Comparison of ENCODE assay signal across 8 cellular contexts in genomic region chr1:234875953-234876814, GRCh38.
A peak's percentile ranks its signal among the peaks of the same experiment; 100 is the strongest.
DNase-seq lines count a peak whose midpoint lies in the region; ATAC-seq and TF ChIP-seq lines count a peak whose summit lies in the region.

No MANE protein-coding gene starts in this region.

- H3K27me3 ChIP-seq in breast epithelium (no peaks in the 10 kb centered on the region), neuronal stem cell (ENCODE audit: control insufficient read depth in 3 of 3, insufficient read depth in 3 of 3, low read depth in 1 of 3, low read length in 3 of 3) (no peaks in the 10 kb centered on the region)

- no CpG with 5 or more reads among the region's 15 CpGs for WGBS in neuronal stem cell (ENCODE audit: extremely low coverage in 2 of 2, insufficient read length in 2 of 2, insufficient replicate concordance in 1 of 2), 2 donors

- H3K36me3 ChIP-seq in breast epithelium (no peaks in the 10 kb centered on the region), neuronal stem cell (replicated peaks in 1 of 2; ENCODE audit: control insufficient read depth in 2 of 2, insufficient read depth in 2 of 2, low read length in 2 of 2) (no peaks in the 10 kb centered on the region)

- TF ChIP-seq CTCF in NB4 (IDR thresholded peaks at IDR 0.05; ENCODE audit: low read depth, low read length) (no peak), breast epithelium (IDR thresholded peaks at IDR 0.05) (no peak)

- intact Hi-C loops in breast epithelium (cut with DNase I; ENCODE audit: low total_unique reads): no loop called here

- H3K4ac ChIP-seq in neuronal stem cell (ENCODE audit: low read length): no peak overlapping the region

- no peak overlapping the region for H3K4me2 ChIP-seq in neuronal stem cell (ENCODE audit: insufficient read depth, low read length, poor library complexity, severe bottlenecking)

- peak overlapping the region; percentile 69 to 81 for H3K27ac ChIP-seq in breast epithelium
- H3K27ac ChIP-seq in neuronal stem cell (replicated peaks; ENCODE audit: low read length): no peak overlapping the region

- H4K91ac ChIP-seq in neuronal stem cell (ENCODE audit: low read depth, low read length, poor library complexity): no peak overlapping the region

- DNase-seq in COLO668 (lab: John Stamatoyannopoulos, UW; ENCODE audit: unreplicated experiment) (peak; percentile 23), NB4 (ENCODE audit: low read depth) (peak; percentile 97), breast epithelium (ENCODE audit: low spot score in 2 of 2) (no peak), neuronal stem cell (ENCODE audit: low spot score) (no peak), GOT3 (lab: John Stamatoyannopoulos, UW) (no peak), cerebellar cortex (ENCODE audit: low spot score) (no peak)

- H3K79me1 ChIP-seq in neuronal stem cell (ENCODE audit: low read depth, low read length): no peaks in the 10 kb centered on the region

- H2BK5ac ChIP-seq in neuronal stem cell (ENCODE audit: low read length): no peak overlapping the region

- TF ChIP-seq POLR2A in NB4 (IDR thresholded peaks at IDR 0.05; ENCODE audit: extremely low read depth, insufficient read length) (no peak), breast epithelium (IDR thresholded peaks at IDR 0.05) (no peak)

- peak overlapping the region; percentile 84 for H2BK120ac ChIP-seq in neuronal stem cell (ENCODE audit: low read depth, low read length)

- H3K9me3 ChIP-seq in breast epithelium: no peaks in the 10 kb centered on the region
- H3K9me3 ChIP-seq in neuronal stem cell (replicated peaks in 1 of 2; ENCODE audit: control insufficient read depth in 2 of 2, insufficient read depth in 1 of 2, low read depth in 1 of 2, low read length in 2 of 2): no peaks in the 10 kb centered on the region

- H4K8ac ChIP-seq in neuronal stem cell (ENCODE audit: low read depth, low read length): no peak overlapping the region

- H3K9ac ChIP-seq in neuronal stem cell (ENCODE audit: low read depth, low read length, poor library complexity): no peak overlapping the region

- H3K14ac ChIP-seq in neuronal stem cell (ENCODE audit: low read length): no peak overlapping the region

- H2AFZ ChIP-seq in neuronal stem cell (ENCODE audit: low read length): peak overlapping the region; percentile 22

- peak overlapping the region; percentile 56 for H2AK5ac ChIP-seq in neuronal stem cell (ENCODE audit: low read depth, low read length)

- ATAC-seq in HG02623 (IDR thresholded peaks at IDR 0.05; ENCODE audit: unreplicated experiment) (no peak), GM19328 (IDR thresholded peaks at IDR 0.05; ENCODE audit: unreplicated experiment) (no peak)

- H3K4me3 ChIP-seq in NB4 (ENCODE audit: low read depth, low read length) (no peak overlapping the region), breast epithelium (no peak overlapping the region), neuronal stem cell (ENCODE audit: low read length in 2 of 2) (no peak overlapping the region)

- H3K18ac ChIP-seq in neuronal stem cell (ENCODE audit: low read length): peak overlapping the region; percentile 69

- H2BK15ac ChIP-seq in neuronal stem cell (ENCODE audit: low read length): no peak overlapping the region

- H3K4me1 ChIP-seq in breast epithelium: no peaks in the 10 kb centered on the region
- peaks cover 5 to 8% of the 10 kb centered on the region in 2 donors for H3K4me1 ChIP-seq in neuronal stem cell (ENCODE audit: control insufficient read depth in 2 of 2, insufficient read depth in 1 of 2, low read depth in 1 of 2, low read length in 2 of 2)

- H3K23ac ChIP-seq in neuronal stem cell (ENCODE audit: low read depth, low read length, poor library complexity): no peak overlapping the region

- H2BK12ac ChIP-seq in neuronal stem cell (ENCODE audit: low read length): no peak overlapping the region

Comparison
In these comparisons a context has a peak if more than half of its experiments do, and no peak if none do; other contexts are left out.
1. DNase-seq: peak in COLO668 (single experiment) and NB4 (single experiment); none in breast epithelium (0 of 2), neuronal stem cell (single experiment), GOT3 (single experiment) and cerebellar cortex (single experiment).